ENCODE assay signal across 8 cellular contexts in the genomic region with DNA sequence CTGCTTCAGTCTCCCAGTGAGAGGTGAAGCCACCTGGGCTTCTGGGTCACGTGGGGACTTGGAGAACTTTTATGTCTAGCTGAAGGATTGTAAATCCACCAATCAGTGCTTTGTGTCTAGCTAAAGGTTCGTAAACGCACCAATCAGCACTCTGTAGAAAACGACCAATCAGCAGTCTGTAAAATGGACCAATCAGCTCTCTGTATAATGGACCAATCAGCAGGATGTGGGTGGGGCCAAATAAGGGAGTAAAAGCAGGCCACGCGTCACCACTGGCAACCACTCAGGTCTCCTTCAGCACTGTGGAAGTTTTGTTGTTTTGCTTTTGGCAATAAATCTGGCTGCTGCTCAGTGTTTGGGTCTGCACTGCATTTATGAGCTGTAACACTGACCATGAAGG.
"Had no signal": no experiment of that assay in that cellular context is flagged by ENCODE, and none has a peak within 500 bp of the region (broad histone marks: within the 10 kb centered on the region; RNA-seq: fewer than 3 reads in every experiment).

No MANE protein-coding gene starts in this region.

- H3K4me3 ChIP-seq: GM12878 had no signal

- FAIRE-seq: G401.6, GM12878, GM12891, GM12892, GM18507, GM19239 had no signal

- ATAC-seq: GM12878 had no signal

- DNase-seq: GDM1, GF-D8 had no signal
